ENCODE assay signal across 8 cellular contexts in genomic region chr1:2205191-2205952, GRCh38. TPM values are rescaled to one million over a fixed set of nuclear protein-coding genes. Genes with fewer than 3 reads are reported as not detected.
DNase-seq lines count a peak whose midpoint lies in the region; ATAC-seq and TF ChIP-seq lines count a peak whose summit lies in the region.

No MANE protein-coding gene starts in this region.

- H3K36me3 ChIP-seq in MG63 (no peaks in the 10 kb centered on the region), iPS-15b (ENCODE audit: control insufficient read depth, insufficient read depth, low read length) (no peaks in the 10 kb centered on the region), gastrocnemius medialis (no peaks in the 10 kb centered on the region)

- TF ChIP-seq CTCF in astrocyte of the spinal cord (IDR thresholded peaks at IDR 0.05; ENCODE audit: low read depth, low read length) (no peak), gastrocnemius medialis (IDR thresholded peaks at IDR 0.05 in 4 of 5, conservative IDR thresholded peaks at IDR 0.05 in 1 of 5) (peak in 3 of 5 experiments; percentile 17 to 35 (median 34))

- peak; percentile 61 for ATAC-seq in GM21786 (IDR thresholded peaks at IDR 0.05; ENCODE audit: unreplicated experiment)
- peak; percentile 77 to 83 for ATAC-seq in gastrocnemius medialis

- no peaks in the 10 kb centered on the region for H3K9me3 ChIP-seq in MG63
- no peaks in the 10 kb centered on the region for H3K9me3 ChIP-seq in iPS-15b (ENCODE audit: control insufficient read depth, insufficient read depth, low read length)
- no peaks in the 10 kb centered on the region for H3K9me3 ChIP-seq in gastrocnemius medialis

- intact Hi-C loops in gastrocnemius medialis (cut with DNase I; ENCODE audit: low total_unique reads) = loop anchor here (1.0 kb wide), 1 partner anchor 22 kb away; no protein-coding TSS in a partner anchor

- H3K4me3 ChIP-seq in MG63 (peak overlapping the region; percentile 48), astrocyte of the spinal cord (ENCODE audit: low read depth, low read length) (peak overlapping the region; percentile 24), iPS-15b (ENCODE audit: low read depth, low read length) (peak overlapping the region; percentile 42), gastrocnemius medialis (peak overlapping the region; percentile 51 to 76 (median 66))

- no peak overlapping the region for H3K9ac ChIP-seq in iPS-15b (ENCODE audit: low read depth, low read length)

- TF ChIP-seq POLR2A in gastrocnemius medialis (IDR thresholded peaks at IDR 0.05) = peak; percentile 37 to 44

- peak; percentile 93 for DNase-seq in Daoy (ENCODE audit: low read depth)
- peak; percentile 91 for DNase-seq in MG63
- DNase-seq in T1000 (lab: John Stamatoyannopoulos, UW) = peak; percentile 82
- DNase-seq in astrocyte of the spinal cord (ENCODE audit: low read depth, low spot score) = peak; percentile 93
- DNase-seq in gastrocnemius medialis = peak; percentile 96 to 98
- DNase-seq in T-helper 9 cell = no peak

- in situ Hi-C loops in astrocyte of the spinal cord (cut with HindIII; ENCODE audit: low sequenced_read_pairs) (no loop called here), gastrocnemius medialis (cut with MboI; ENCODE audit: low sequenced_read_pairs in 4 of 4) (loop anchor here in 2 of 4 donors (25.0 kb wide), 2 partner anchors 107 to 332 kb away; partner anchors contain the start of genes HES5 (in 1 of the 2) and PANK4 (in 1 of the 2))

- H3K27me3 ChIP-seq in MG63 (no peaks in the 10 kb centered on the region), iPS-15b (ENCODE audit: control insufficient read depth, insufficient read depth, low read length) (no peaks in the 10 kb centered on the region), gastrocnemius medialis (no peaks in the 10 kb centered on the region)

- H3K4me1 ChIP-seq in iPS-15b (ENCODE audit: control insufficient read depth, insufficient read depth, low read length) (peaks cover 2% of the 10 kb centered on the region), gastrocnemius medialis (peaks cover 12 to 30% of the 10 kb centered on the region in 2 donors)

- peak overlapping the region; percentile 73 to 88 (median 81) for H3K27ac ChIP-seq in gastrocnemius medialis

RNA-seq across cellular contexts. Expression of gene FAAP20, which starts 10.8 kb away (rescaled TPM):
- 26.3 and 28.7 TPM in 2 replicates for total RNA-seq in Daoy (2014; rRNA removed; shearing (Covaris generic))
- 30.4 and 75.0 TPM in 2 replicates for total RNA-seq in MG63 (2014; rRNA removed; shearing (Covaris generic); ENCODE audit: low replicate concordance)
- 10 to 100 TPM; 12.1 to 26.2 (median 17.3) TPM for total RNA-seq in gastrocnemius medialis

RNA-seq across cellular contexts. Expression of gene SKI, which starts 22.7 kb away (rescaled TPM):
- 3.3 and 5.3 TPM in 2 replicates for total RNA-seq in Daoy (2014; rRNA removed; shearing (Covaris generic))
- total RNA-seq in MG63 (2014; rRNA removed; shearing (Covaris generic); ENCODE audit: low replicate concordance) = 7.7 and 9.2 TPM in 2 replicates
- total RNA-seq in gastrocnemius medialis = 10 to 100 TPM in 3 of 4 donors, 1 to 10 TPM in 1; 7.8 to 32.2 (median 22.4) TPM
